Comparison of ENCODE assay signal across 1 cellular context in the genomic region with DNA sequence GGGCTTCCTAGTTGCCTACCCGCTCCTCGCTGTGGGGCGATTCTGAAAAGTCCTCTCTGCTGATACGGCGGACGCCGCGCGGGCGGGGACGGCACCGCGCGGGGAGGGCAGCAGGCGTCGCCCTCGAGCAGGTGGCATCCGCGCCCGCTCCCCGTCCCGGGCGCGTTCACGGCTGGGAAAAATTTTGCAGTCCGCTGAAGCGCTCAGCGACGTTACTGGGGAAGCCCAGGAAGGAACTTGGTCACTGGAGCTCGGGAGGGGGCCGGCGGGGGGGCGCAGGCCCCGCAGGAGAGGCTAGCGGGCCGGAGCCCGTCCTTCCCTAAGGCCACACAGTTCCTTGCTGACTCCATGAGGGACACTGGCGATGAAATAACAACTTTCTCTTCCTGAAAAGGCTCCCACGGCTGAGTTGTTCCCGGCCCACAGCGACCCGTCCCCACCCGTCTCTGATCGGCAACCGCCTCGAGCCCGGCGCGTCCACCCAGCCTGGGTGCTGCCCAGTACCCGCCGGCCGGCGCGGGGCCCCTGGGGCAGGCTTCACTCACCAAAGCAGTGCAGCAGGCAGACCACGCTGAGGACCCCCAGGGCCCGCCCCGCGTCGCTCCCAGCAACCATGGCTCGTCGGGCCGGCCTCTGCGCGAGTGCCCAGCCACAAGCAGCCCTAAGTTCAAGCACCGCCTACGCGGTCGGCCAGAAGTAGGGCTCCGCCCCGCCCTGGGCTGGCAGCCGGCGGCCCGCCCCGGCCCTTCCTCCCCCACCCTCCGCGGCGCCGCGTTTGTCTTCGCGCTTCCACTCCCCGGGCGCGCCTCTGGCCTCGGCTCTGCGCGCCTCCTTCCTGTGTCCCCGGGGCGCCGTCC.
TF ChIP-seq lines count a peak whose summit lies in the region.

A gene with protein sequence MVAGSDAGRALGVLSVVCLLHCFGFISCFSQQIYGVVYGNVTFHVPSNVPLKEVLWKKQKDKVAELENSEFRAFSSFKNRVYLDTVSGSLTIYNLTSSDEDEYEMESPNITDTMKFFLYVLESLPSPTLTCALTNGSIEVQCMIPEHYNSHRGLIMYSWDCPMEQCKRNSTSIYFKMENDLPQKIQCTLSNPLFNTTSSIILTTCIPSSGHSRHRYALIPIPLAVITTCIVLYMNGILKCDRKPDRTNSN (minus strand): TSS at position 669 of the 857 bp plus-strand sequence. CDS start 54 bp downstream, at position 615.

TF ChIP-seq in K562, 482 proteins besides CTCF, POLR2A, EP300 and RAD21 (continued from another document and continues in another):
- TF ChIP-seq, protein P1, sequence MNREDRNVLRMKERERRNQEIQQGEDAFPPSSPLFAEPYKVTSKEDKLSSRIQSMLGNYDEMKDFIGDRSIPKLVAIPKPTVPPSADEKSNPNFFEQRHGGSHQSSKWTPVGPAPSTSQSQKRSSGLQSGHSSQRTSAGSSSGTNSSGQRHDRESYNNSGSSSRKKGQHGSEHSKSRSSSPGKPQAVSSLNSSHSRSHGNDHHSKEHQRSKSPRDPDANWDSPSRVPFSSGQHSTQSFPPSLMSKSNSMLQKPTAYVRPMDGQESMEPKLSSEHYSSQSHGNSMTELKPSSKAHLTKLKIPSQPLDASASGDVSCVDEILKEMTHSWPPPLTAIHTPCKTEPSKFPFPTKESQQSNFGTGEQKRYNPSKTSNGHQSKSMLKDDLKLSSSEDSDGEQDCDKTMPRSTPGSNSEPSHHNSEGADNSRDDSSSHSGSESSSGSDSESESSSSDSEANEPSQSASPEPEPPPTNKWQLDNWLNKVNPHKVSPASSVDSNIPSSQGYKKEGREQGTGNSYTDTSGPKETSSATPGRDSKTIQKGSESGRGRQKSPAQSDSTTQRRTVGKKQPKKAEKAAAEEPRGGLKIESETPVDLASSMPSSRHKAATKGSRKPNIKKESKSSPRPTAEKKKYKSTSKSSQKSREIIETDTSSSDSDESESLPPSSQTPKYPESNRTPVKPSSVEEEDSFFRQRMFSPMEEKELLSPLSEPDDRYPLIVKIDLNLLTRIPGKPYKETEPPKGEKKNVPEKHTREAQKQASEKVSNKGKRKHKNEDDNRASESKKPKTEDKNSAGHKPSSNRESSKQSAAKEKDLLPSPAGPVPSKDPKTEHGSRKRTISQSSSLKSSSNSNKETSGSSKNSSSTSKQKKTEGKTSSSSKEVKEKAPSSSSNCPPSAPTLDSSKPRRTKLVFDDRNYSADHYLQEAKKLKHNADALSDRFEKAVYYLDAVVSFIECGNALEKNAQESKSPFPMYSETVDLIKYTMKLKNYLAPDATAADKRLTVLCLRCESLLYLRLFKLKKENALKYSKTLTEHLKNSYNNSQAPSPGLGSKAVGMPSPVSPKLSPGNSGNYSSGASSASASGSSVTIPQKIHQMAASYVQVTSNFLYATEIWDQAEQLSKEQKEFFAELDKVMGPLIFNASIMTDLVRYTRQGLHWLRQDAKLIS (CRISPR knock-in tag; IDR thresholded peaks at IDR 0.05), result peak; percentile 91
- TF ChIP-seq JUN (IDR thresholded peaks at IDR 0.05; ENCODE audit: borderline replicate concordance, low read depth, low read length) (0 out of 2 replicates have a peak, but pooled peaks have one; percentile 18), JUN (CRISPR knock-in tag; IDR thresholded peaks at IDR 0.05; ENCODE audit: borderline replicate concordance) (no peak), CBX5 (IDR thresholded peaks at IDR 0.05; ENCODE audit: borderline replicate concordance, low read depth) (no peak), HNRNPL (IDR thresholded peaks at IDR 0.05; ENCODE audit: low read depth, low read length) (peak; percentile 96), GATAD2B (IDR thresholded peaks at IDR 0.05; ENCODE audit: borderline replicate concordance) (peak; percentile 43; the same call in 1 of the 2 replicates), LCOR (CRISPR knock-in tag; IDR thresholded peaks at IDR 0.05) (no peak), RB1 (IDR thresholded peaks at IDR 0.05; ENCODE audit: low read depth) (peak; percentile 94), DNMT1 (IDR thresholded peaks at IDR 0.05) (no peak), ZNF143 (CRISPR knock-in tag; IDR thresholded peaks at IDR 0.05) (0 out of 2 replicates have a peak, but pooled peaks have one; percentile 15), CHD4 (IDR thresholded peaks at IDR 0.05; ENCODE audit: insufficient read depth, insufficient replicate concordance, low read depth, low read length, poor library complexity, severe bottlenecking) (no peak), SP1 (CRISPR knock-in tag; IDR thresholded peaks at IDR 0.05) (peak; percentile 40; the same call in 1 of the 2 replicates), PCBP1 (IDR thresholded peaks at IDR 0.05; ENCODE audit: low read depth, low read length, poor library complexity, severe bottlenecking) (peak; percentile 44), CBFA2T3 (IDR thresholded peaks at IDR 0.05) (peak; percentile 24; the same call in 1 of the 2 replicates), NCOA6 (IDR thresholded peaks at IDR 0.05) (peak; percentile 11; the same call in 1 of the 2 replicates), SMC3 (conservative IDR thresholded peaks at IDR 0.05; ENCODE audit: insufficient read depth, low read depth, low read length) (peak; percentile 42; the same call in 1 of the 2 replicates), FOXK2 (conservative IDR thresholded peaks at IDR 0.05 in 1 of 2, IDR thresholded peaks at IDR 0.05 in 1 of 2; ENCODE audit: low read depth in 2 of 2) (no peak), SRSF1 (IDR thresholded peaks at IDR 0.05; ENCODE audit: low read depth, low read length) (0 out of 2 replicates have a peak, but pooled peaks have one; percentile 62), TEAD4 (IDR thresholded peaks at IDR 0.05; ENCODE audit: low read length) (peak; percentile 18; the same call in 1 of the 2 replicates), TEAD4 (CRISPR knock-in tag; IDR thresholded peaks at IDR 0.05; ENCODE audit: borderline replicate concordance) (no peak), SIN3B (IDR thresholded peaks at IDR 0.05; ENCODE audit: low read depth) (peak; percentile 32; the same call in 1 of the 2 replicates), SAP30 (IDR thresholded peaks at IDR 0.05; ENCODE audit: borderline replicate concordance, insufficient read depth, low read depth, low read length, poor library complexity, severe bottlenecking) (peak; percentile 45), NFE2 (IDR thresholded peaks at IDR 0.05; ENCODE audit: low read depth) (0 out of 2 replicates have a peak, but pooled peaks have one; percentile 3), CTBP1 (IDR thresholded peaks at IDR 0.05; ENCODE audit: borderline replicate concordance) (peak; percentile 60; the same call in 1 of the 2 replicates), MYBL2 (IDR thresholded peaks at IDR 0.05; ENCODE audit: low read depth) (no peak), MYBL2 (CRISPR knock-in tag; IDR thresholded peaks at IDR 0.05; ENCODE audit: borderline replicate concordance) (no peak), FOXM1 (IDR thresholded peaks at IDR 0.05; ENCODE audit: low read depth) (no peak), FOXM1 (CRISPR knock-in tag; IDR thresholded peaks at IDR 0.05; ENCODE audit: low read depth) (0 out of 2 replicates have a peak, but pooled peaks have one; percentile 17), ZFX (CRISPR knock-in tag; IDR thresholded peaks at IDR 0.05) (peak; percentile 92), POLR2AphosphoS5 (IDR thresholded peaks at IDR 0.05; ENCODE audit: control insufficient read depth, insufficient read depth, low read depth, low read length) (peak; percentile 80), GTF2E2 (tag; IDR thresholded peaks at IDR 0.05) (peak; percentile 76), CBX3 (IDR thresholded peaks at IDR 0.05; ENCODE audit: borderline replicate concordance in 1 of 2, low read length in 2 of 2) (peak in 1 of 2 experiments; percentile 39; a peak in 1 of 3 replicates), ATF1 (CRISPR knock-in tag; IDR thresholded peaks at IDR 0.05) (no peak), ATF1 (tag; IDR thresholded peaks at IDR 0.05) (peak; percentile 50), POLR2B (IDR thresholded peaks at IDR 0.05; ENCODE audit: low read depth, partially characterized antibody) (peak; percentile 80), CSDE1 (IDR thresholded peaks at IDR 0.05) (no peak), BDP1 (IDR thresholded peaks at IDR 0.05; ENCODE audit: insufficient read depth, insufficient read length) (no peak), SRF (CRISPR knock-in tag; IDR thresholded peaks at IDR 0.05) (no peak; a peak in 2 of 4 replicates), ZNF197 (CRISPR knock-in tag; IDR thresholded peaks at IDR 0.05; ENCODE audit: low read depth) (0 out of 2 replicates have a peak, but pooled peaks have one; percentile 41)
- TF ChIP-seq, protein P2, sequence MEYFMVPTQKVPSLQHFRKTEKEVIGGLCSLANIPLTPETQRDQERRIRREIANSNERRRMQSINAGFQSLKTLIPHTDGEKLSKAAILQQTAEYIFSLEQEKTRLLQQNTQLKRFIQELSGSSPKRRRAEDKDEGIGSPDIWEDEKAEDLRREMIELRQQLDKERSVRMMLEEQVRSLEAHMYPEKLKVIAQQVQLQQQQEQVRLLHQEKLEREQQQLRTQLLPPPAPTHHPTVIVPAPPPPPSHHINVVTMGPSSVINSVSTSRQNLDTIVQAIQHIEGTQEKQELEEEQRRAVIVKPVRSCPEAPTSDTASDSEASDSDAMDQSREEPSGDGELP (CRISPR knock-in tag; IDR thresholded peaks at IDR 0.05; ENCODE audit: borderline replicate concordance), result peak; percentile 6; the same call in 1 of the 2 replicates
- TF ChIP-seq, protein P3, sequence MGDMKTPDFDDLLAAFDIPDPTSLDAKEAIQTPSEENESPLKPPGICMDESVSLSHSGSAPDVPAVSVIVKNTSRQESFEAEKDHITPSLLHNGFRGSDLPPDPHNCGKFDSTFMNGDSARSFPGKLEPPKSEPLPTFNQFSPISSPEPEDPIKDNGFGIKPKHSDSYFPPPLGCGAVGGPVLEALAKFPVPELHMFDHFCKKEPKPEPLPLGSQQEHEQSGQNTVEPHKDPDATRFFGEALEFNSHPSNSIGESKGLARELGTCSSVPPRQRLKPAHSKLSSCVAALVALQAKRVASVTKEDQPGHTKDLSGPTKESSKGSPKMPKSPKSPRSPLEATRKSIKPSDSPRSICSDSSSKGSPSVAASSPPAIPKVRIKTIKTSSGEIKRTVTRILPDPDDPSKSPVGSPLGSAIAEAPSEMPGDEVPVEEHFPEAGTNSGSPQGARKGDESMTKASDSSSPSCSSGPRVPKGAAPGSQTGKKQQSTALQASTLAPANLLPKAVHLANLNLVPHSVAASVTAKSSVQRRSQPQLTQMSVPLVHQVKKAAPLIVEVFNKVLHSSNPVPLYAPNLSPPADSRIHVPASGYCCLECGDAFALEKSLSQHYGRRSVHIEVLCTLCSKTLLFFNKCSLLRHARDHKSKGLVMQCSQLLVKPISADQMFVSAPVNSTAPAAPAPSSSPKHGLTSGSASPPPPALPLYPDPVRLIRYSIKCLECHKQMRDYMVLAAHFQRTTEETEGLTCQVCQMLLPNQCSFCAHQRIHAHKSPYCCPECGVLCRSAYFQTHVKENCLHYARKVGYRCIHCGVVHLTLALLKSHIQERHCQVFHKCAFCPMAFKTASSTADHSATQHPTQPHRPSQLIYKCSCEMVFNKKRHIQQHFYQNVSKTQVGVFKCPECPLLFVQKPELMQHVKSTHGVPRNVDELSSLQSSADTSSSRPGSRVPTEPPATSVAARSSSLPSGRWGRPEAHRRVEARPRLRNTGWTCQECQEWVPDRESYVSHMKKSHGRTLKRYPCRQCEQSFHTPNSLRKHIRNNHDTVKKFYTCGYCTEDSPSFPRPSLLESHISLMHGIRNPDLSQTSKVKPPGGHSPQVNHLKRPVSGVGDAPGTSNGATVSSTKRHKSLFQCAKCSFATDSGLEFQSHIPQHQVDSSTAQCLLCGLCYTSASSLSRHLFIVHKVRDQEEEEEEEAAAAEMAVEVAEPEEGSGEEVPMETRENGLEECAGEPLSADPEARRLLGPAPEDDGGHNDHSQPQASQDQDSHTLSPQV (IDR thresholded peaks at IDR 0.05), result peak; percentile 72; the same call in 1 of the 2 replicates
- TF ChIP-seq, protein P4, sequence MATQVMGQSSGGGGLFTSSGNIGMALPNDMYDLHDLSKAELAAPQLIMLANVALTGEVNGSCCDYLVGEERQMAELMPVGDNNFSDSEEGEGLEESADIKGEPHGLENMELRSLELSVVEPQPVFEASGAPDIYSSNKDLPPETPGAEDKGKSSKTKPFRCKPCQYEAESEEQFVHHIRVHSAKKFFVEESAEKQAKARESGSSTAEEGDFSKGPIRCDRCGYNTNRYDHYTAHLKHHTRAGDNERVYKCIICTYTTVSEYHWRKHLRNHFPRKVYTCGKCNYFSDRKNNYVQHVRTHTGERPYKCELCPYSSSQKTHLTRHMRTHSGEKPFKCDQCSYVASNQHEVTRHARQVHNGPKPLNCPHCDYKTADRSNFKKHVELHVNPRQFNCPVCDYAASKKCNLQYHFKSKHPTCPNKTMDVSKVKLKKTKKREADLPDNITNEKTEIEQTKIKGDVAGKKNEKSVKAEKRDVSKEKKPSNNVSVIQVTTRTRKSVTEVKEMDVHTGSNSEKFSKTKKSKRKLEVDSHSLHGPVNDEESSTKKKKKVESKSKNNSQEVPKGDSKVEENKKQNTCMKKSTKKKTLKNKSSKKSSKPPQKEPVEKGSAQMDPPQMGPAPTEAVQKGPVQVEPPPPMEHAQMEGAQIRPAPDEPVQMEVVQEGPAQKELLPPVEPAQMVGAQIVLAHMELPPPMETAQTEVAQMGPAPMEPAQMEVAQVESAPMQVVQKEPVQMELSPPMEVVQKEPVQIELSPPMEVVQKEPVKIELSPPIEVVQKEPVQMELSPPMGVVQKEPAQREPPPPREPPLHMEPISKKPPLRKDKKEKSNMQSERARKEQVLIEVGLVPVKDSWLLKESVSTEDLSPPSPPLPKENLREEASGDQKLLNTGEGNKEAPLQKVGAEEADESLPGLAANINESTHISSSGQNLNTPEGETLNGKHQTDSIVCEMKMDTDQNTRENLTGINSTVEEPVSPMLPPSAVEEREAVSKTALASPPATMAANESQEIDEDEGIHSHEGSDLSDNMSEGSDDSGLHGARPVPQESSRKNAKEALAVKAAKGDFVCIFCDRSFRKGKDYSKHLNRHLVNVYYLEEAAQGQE (CRISPR knock-in tag; IDR thresholded peaks at IDR 0.05; ENCODE audit: low read depth), result 0 out of 2 replicates have a peak, but pooled peaks have one; percentile 76
- TF ChIP-seq, protein P5, sequence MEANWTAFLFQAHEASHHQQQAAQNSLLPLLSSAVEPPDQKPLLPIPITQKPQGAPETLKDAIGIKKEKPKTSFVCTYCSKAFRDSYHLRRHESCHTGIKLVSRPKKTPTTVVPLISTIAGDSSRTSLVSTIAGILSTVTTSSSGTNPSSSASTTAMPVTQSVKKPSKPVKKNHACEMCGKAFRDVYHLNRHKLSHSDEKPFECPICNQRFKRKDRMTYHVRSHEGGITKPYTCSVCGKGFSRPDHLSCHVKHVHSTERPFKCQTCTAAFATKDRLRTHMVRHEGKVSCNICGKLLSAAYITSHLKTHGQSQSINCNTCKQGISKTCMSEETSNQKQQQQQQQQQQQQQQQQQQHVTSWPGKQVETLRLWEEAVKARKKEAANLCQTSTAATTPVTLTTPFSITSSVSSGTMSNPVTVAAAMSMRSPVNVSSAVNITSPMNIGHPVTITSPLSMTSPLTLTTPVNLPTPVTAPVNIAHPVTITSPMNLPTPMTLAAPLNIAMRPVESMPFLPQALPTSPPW (CRISPR knock-in tag; IDR thresholded peaks at IDR 0.05), result peak; percentile 92
